In the genomic region with DNA sequence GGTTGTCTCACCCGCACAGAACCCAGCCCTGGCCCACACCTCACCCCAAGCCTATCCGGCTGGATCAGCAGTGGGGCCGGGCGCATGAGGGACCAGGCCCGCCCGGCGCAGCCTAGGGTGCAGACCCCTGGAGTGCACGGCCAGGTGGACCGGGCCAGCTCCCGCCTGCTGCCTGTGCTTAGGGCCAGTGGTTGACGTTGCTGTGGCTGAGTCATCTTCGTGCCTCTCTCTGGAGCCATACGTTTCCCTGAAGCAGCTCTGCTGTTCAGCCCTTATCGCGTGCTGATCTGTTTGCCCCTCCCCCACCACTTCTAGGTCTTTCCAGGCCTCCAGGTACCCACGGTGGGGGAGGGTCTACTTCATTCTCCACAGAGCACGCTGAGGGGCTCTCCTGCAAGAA, we compare ENCODE assay signal across 29 cellular contexts. TPM values are rescaled to one million over a fixed set of nuclear protein-coding genes. Genes with fewer than 3 reads are reported as not detected.
A peak's percentile ranks its signal among the peaks of the same experiment; 100 is the strongest.
DNase-seq lines count a peak whose midpoint lies in the region; ATAC-seq, FAIRE-seq and TF ChIP-seq lines count a peak whose summit lies in the region.
"Had no signal": no experiment of that assay in that cellular context is flagged by ENCODE, and none has a peak within 500 bp of the region (broad histone marks: within the 10 kb centered on the region; RNA-seq: fewer than 3 reads in every experiment).

No MANE protein-coding gene starts in this region.

- no peaks in the 10 kb centered on the region for H4K20me1 ChIP-seq in K562 (replicated peaks; ENCODE audit: control insufficient read depth, insufficient read depth, low read length)

- DNase-seq in ELF-1 (ENCODE audit: low read depth, low spot score) = peak; percentile 80
- peak; percentile 37 for DNase-seq in NB4 (ENCODE audit: low read depth)
- DNase-seq in K562 (ENCODE audit: extremely low read depth in 1 of 4, low spot score in 3 of 4) = peak; percentile 78 to 87 (median 82)
- peak; percentile 67 for DNase-seq in left kidney (ENCODE audit: low read depth, low spot score)
- DNase-seq in activated T-cell treated with anti-CD3 and anti-CD28 coated beads for 4 hours = no peak
- no peak for DNase-seq in prostate gland (ENCODE audit: low spot score)
- no peak for DNase-seq in kidney tubule cell (ENCODE audit: low spot score)
- DNase-seq in NCI-H1092 treated with DMSO at 0.1 percent for 48 hours (lab: John Stamatoyannopoulos, UW) = no peak
- DNase-seq: activated CD4-positive, alpha-beta T cell treated with anti-CD3 and anti-CD28 coated beads for 36 hours; activated effector memory CD4-positive, alpha-beta T cell treated with anti-CD3 and anti-CD28 coated beads, Interleukin-2, amount 50 U/mL, for 16 hours; COR-L47; effector CD4-positive, alpha-beta T cell; kidney glomerular epithelial cell; NCI-H1105; NCI-H2029 treated with DMSO at 0.1 percent for 48 hours; NCI-H2227 treated with DMSO at 0.1 percent for 48 hours; NCI-H526 treated with DMSO at 0.1 percent for 48 hours; nephron progenitor cell; right cardiac atrium; stimulated activated CD4-positive, alpha-beta T cell treated with anti-CD3 and anti-CD28 coated beads, Interleukin-4, amount 100 ng/mL, for 1 hour; substantia nigra; T-helper 2 cell; upper lobe of right lung had no signal

- TF ChIP-seq EP300 in K562 (IDR thresholded peaks at IDR 0.05; ENCODE audit: low read length) = peak; percentile 68

- FAIRE-seq in K562 (lab: Jason Lieb, UNC) = peak; percentile 93
- FAIRE-seq: GM18507 had no signal

- intact Hi-C loops in K562 (cut with micrococcal nuclease) = no loop called here
- intact Hi-C loops in prostate gland (cut with DNase I) = no loop called here

- peak overlapping the region in 1 of 2 experiments; percentile 15; a peak in 3 of 4 replicates for H3K9ac ChIP-seq in K562 (ENCODE audit: insufficient read depth in 1 of 2, low read depth in 2 of 2, low read length in 2 of 2)
- H3K9ac ChIP-seq: BLaER1 treated with 17β-estradiol and CSF1 and Interleukin-3, amounts not matched to agents 10 nM and 100 nM; parathyroid adenoma had no signal

- peak; percentile 90 for ATAC-seq in K562
- ATAC-seq: activated CD4-positive, alpha-beta T cell treated with anti-CD3 and anti-CD28 coated beads for 36 hours; right cardiac atrium; stimulated activated effector memory CD8-positive, alpha-beta T cell treated with anti-CD3 and anti-CD28 coated beads, Interleukin-12 subunit alpha, Interleukin-12 subunit beta, amount 100 ng/mL, for 72 hours; upper lobe of right lung had no signal

- H3K4me2 ChIP-seq in K562 (ENCODE audit: insufficient read depth, low read length) = peak overlapping the region; percentile 63

- H3K9me3 ChIP-seq in K562 (replicated peaks; ENCODE audit: control insufficient read depth, insufficient read depth, low read depth, low read length) = no peaks in the 10 kb centered on the region
- H3K9me3 ChIP-seq in prostate gland = no peaks in the 10 kb centered on the region
- H3K9me3 ChIP-seq: BLaER1 treated with 17β-estradiol and CSF1 and Interleukin-3, amounts not matched to agents 10 nM and 100 nM; upper lobe of right lung had no signal

- 13% methylated on average over 15 of the region's 17 CpGs for WGBS in K562 (ENCODE audit: insufficient coverage, low coverage, missing lambda C conversion rate)
- 80% methylated on average over 17 of the region's 17 CpGs for WGBS in prostate gland

- TF ChIP-seq POLR2A in NB4 (IDR thresholded peaks at IDR 0.05; ENCODE audit: extremely low read depth, insufficient read length) = no peak
- no peak for TF ChIP-seq POLR2A in K562 (conservative IDR thresholded peaks at IDR 0.05)
- TF ChIP-seq POLR2A in prostate gland (IDR thresholded peaks at IDR 0.05) = no peak

- in situ Hi-C loops in K562 (cut with MboI) = no loop called here

- H2AFZ ChIP-seq in K562 (ENCODE audit: low read depth, low read length) = peak overlapping the region; percentile 78
- H2AFZ ChIP-seq: parathyroid adenoma had no signal

- CTCF ChIA-PET in K562 (lab: Yijun Ruan, JAX; ENCODE audit: low intra/inter-chr PET ratio) = no interaction called here

- no TSS peak for BruUV-seq in K562 (replicated peaks; lab: Mats Ljungman, UMichigan)

- H3K27ac ChIP-seq in K562 (ENCODE audit: extremely low read depth, low read depth, low read length) = peak overlapping the region; percentile 21; the same call in 1 of the 3 replicates
- no peak overlapping the region for H3K27ac ChIP-seq in prostate gland
- H3K27ac ChIP-seq: BLaER1 treated with 17β-estradiol and CSF1 and Interleukin-3, amounts not matched to agents 10 nM and 100 nM; parathyroid adenoma; SK-N-MC; upper lobe of right lung had no signal

- TF ChIP-seq CTCF in NB4 (IDR thresholded peaks at IDR 0.05; ENCODE audit: low read depth, low read length) = no peak
- TF ChIP-seq CTCF in K562 (IDR thresholded peaks at IDR 0.05 in 2 of 3, conservative IDR thresholded peaks at IDR 0.05 in 1 of 3; ENCODE audit: insufficient read depth in 2 of 3, low read depth in 1 of 3, low read length in 3 of 3) = no peak
- TF ChIP-seq CTCF in prostate gland (IDR thresholded peaks at IDR 0.05) = no peak

- H3K4me1 ChIP-seq in K562 (replicated peaks in 1 of 2; ENCODE audit: control insufficient read depth in 2 of 2, insufficient read depth in 2 of 2, low read length in 2 of 2) = peaks cover 17 to 77% of the 10 kb centered on the region in 2 experiments
- no peaks in the 10 kb centered on the region for H3K4me1 ChIP-seq in prostate gland (replicated peaks)
- H3K4me1 ChIP-seq: parathyroid adenoma, upper lobe of right lung had no signal

- POLR2A ChIA-PET in K562 (lab: Yijun Ruan, JAX) = interaction anchor here (0.6 to 0.8 kb wide), 2 partner anchors 21 to 39 kb away, joined by 4 read pairs; a partner anchor contains a TSS

- no peaks in the 10 kb centered on the region; a peak in 1 of 5 replicates for H3K27me3 ChIP-seq in K562 (ENCODE audit: control insufficient read depth in 2 of 2, insufficient read depth in 2 of 2, low read length in 2 of 2)
- H3K27me3 ChIP-seq in prostate gland (replicated peaks; ENCODE audit: insufficient read depth) = no peaks in the 10 kb centered on the region
- H3K27me3 ChIP-seq: BLaER1 treated with 17β-estradiol and CSF1 and Interleukin-3, amounts not matched to agents 10 nM and 100 nM; upper lobe of right lung had no signal

- no peaks in the 10 kb centered on the region for H3K79me2 ChIP-seq in K562 (ENCODE audit: control insufficient read depth, insufficient read depth, low read length)
- H3K79me2 ChIP-seq: parathyroid adenoma had no signal

- H3K4me3 ChIP-seq in NB4 (ENCODE audit: low read depth, low read length) (no peak overlapping the region), K562 (no peak overlapping the region), prostate gland (no peak overlapping the region)
- H3K4me3 ChIP-seq: BLaER1 treated with 17β-estradiol and CSF1 and Interleukin-3, amounts not matched to agents 10 nM and 100 nM; lung; SK-N-MC; upper lobe of right lung had no signal

- H3K9me1 ChIP-seq in K562 (ENCODE audit: control insufficient read depth, insufficient read depth, low read length) = peaks cover 5% of the 10 kb centered on the region

- H3K36me3 ChIP-seq in K562 (ENCODE audit: control insufficient read depth, insufficient read depth, low read length) (no peaks in the 10 kb centered on the region), prostate gland (no peaks in the 10 kb centered on the region)
- H3K36me3 ChIP-seq: BLaER1 treated with 17β-estradiol and CSF1 and Interleukin-3, amounts not matched to agents 10 nM and 100 nM; upper lobe of right lung had no signal

- TF ChIP-seq RAD21 in K562 (CRISPR knock-in tag; conservative IDR thresholded peaks at IDR 0.05 in 1 of 2, IDR thresholded peaks at IDR 0.05 in 1 of 2) = no peak; a peak in 1 of 4 replicates

TF ChIP-seq in K562, 482 proteins besides CTCF, POLR2A, EP300 and RAD21 (continues in another document):
- TF ChIP-seq TAF9B (IDR thresholded peaks at IDR 0.05; ENCODE audit: partially characterized antibody) (no peak), ZNF175 (CRISPR knock-in tag; IDR thresholded peaks at IDR 0.05; ENCODE audit: low read depth) (no peak), GATA2 (CRISPR knock-in tag; IDR thresholded peaks at IDR 0.05) (peak; percentile 89), FOSL1 (tag; conservative IDR thresholded peaks at IDR 0.05) (peak; percentile 90), ZC3H4 (CRISPR knock-in tag; IDR thresholded peaks at IDR 0.05; ENCODE audit: borderline replicate concordance) (no peak), CBFA2T3 (IDR thresholded peaks at IDR 0.05) (peak; percentile 37), NEUROD1 (IDR thresholded peaks at IDR 0.05; ENCODE audit: borderline replicate concordance, low read depth, low read length, partially characterized antibody) (peak; percentile 41), C11orf30 (IDR thresholded peaks at IDR 0.05; ENCODE audit: low read depth) (peak; percentile 77), FOS (IDR thresholded peaks at IDR 0.05; ENCODE audit: extremely low read depth, insufficient read length) (peak; percentile 23), NCOA6 (IDR thresholded peaks at IDR 0.05) (no peak), ZNF75A (CRISPR knock-in tag; IDR thresholded peaks at IDR 0.05) (no peak), PTTG1 (tag; IDR thresholded peaks at IDR 0.05; ENCODE audit: low read depth) (no peak), BRF1 (IDR thresholded peaks at IDR 0.05; ENCODE audit: borderline replicate concordance, extremely low read depth, insufficient read length) (no peak), HDAC1 (IDR thresholded peaks at IDR 0.05) (peak in 1 of 2 experiments; percentile 48; a peak in 2 of 4 replicates), KDM4B (IDR thresholded peaks at IDR 0.05; ENCODE audit: borderline replicate concordance in 2 of 2, low read depth in 1 of 2) (no peak)

RNA-seq across cellular contexts. Expression of a gene that starts 39.5 kb away (rescaled TPM):
- total RNA-seq in K562 (2011; cell fraction: chromatin; rRNA removed; ENCODE audit: low replicate concordance) = 7.1 and 13.9 TPM in 2 replicates
- 20.5 and 24.5 TPM in 2 replicates for total RNA-seq in K562 (2011; cell fraction: nucleolus; rRNA removed)
- total RNA-seq in K562 (2011; cell fraction: nucleoplasm; rRNA removed) = 10.9 and 11.1 TPM in 2 replicates
- total RNA-seq in K562 (2014; rRNA removed) (19.2 and 23.5 TPM in 2 replicates), K562 (2014; rRNA removed; fragmentation: Illumina TruSeq; extraction: Trizol) (3.5 and 4.0 TPM in 2 replicates), K562 (2015; rRNA removed; fragmentation: Illumina TruSeq; extraction: Trizol) (2.8 and 3.5 TPM in 2 replicates), K562 (2021) (21.1 and 21.9 TPM in 2 replicates), prostate gland (10 to 100 TPM; 36.5 to 42.7 TPM)
- polyA plus RNA-seq in K562 (2011; rRNA removed) (9.2 and 17.4 TPM in 2 replicates), K562 (2014; fragmentation: Illumina TruSeq; extraction: Trizol) (3.9 and 5.2 TPM in 2 replicates), K562 (2014; fragmentation: Nextera tagmentation; extraction: Ambion mirVana) (10 to 100 TPM in 1 of 2 experiments, 1 to 10 TPM in 1; 9.3 to 18.7 TPM), K562 (2014; rRNA removed) (11.0 and 13.0 TPM in 2 replicates)
- polyA plus RNA-seq in K562 (2011; cell fraction: cytosol; rRNA removed) = 12.9 and 29.1 TPM in 2 replicates
- polyA plus RNA-seq in K562 (2011; cell fraction: nucleus; rRNA removed) = 25.4 and 25.7 TPM in 2 replicates
- polyA plus RNA-seq in K562 (2012) = 10.9 and 13.2 TPM in 2 replicates
- polyA minus RNA-seq in K562 (2011; rRNA and poly(A)+ RNA removed) = 4.8 and 6.4 TPM in 2 replicates
- polyA minus RNA-seq in K562 (2011; cell fraction: cytosol; rRNA and poly(A)+ RNA removed) = 11.8 and 22.5 TPM in 2 replicates
- polyA minus RNA-seq in K562 (2011; cell fraction: nucleus; rRNA and poly(A)+ RNA removed) = 7.5 and 8.9 TPM in 2 replicates

Comparison
In these comparisons a context has a peak if more than half of its experiments do, and no peak if none do; other contexts are left out.
1. DNase-seq: peak in ELF-1 (single experiment), NB4 (single experiment), K562 (4 of 4) and left kidney (single experiment); none in activated T-cell treated with anti-CD3 and anti-CD28 coated beads for 4 hours (single experiment), prostate gland (single experiment), kidney tubule cell (single experiment) and NCI-H1092 treated with DMSO at 0.1 percent for 48 hours (single experiment).